1 cellular context compared by ENCODE assay signal in the genomic region with DNA sequence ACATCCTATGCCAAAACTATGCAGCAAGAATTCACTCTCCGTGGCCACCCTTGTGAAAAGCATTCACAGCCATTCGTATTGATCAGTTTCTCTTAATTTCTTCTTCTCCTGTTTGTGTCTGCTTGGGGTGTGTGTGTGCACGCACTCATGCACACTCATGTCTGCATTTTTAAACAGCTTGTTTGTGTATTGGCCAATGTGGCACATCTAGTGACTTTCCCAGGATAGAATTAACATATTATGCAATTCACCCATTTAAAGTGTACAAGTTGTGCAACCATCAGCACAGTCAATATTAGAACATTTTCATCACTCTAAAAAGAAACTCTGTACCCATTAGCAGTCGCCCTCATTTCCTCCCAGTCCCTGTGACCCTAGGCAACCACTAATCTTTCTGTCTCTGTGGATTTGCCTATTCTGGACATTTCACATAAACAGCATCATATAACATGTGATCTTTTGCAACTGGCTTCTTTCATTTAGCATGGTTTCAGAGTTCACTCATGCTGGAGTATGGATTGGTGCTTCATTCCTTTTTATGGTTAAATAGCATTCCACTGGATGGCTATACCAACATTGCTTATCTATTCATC.
TF ChIP-seq lines count a peak whose summit lies in the region.

No MANE protein-coding gene starts in this region.

TF ChIP-seq in HepG2, 621 proteins besides CTCF, POLR2A, EP300 and RAD21 (continued from another document and continues in another):
- TF ChIP-seq PBX3 (CRISPR knock-in tag; IDR thresholded peaks at IDR 0.05; ENCODE audit: borderline replicate concordance), result no peak
- TF ChIP-seq ZSCAN9 (CRISPR knock-in tag; IDR thresholded peaks at IDR 0.05; ENCODE audit: borderline replicate concordance), result no peak
- no peak for TF ChIP-seq ARNT2 (CRISPR knock-in tag; IDR thresholded peaks at IDR 0.05; ENCODE audit: low read depth)
- no peak for TF ChIP-seq BHLHE40 (IDR thresholded peaks at IDR 0.05; ENCODE audit: low read length)
- TF ChIP-seq, protein P1, sequence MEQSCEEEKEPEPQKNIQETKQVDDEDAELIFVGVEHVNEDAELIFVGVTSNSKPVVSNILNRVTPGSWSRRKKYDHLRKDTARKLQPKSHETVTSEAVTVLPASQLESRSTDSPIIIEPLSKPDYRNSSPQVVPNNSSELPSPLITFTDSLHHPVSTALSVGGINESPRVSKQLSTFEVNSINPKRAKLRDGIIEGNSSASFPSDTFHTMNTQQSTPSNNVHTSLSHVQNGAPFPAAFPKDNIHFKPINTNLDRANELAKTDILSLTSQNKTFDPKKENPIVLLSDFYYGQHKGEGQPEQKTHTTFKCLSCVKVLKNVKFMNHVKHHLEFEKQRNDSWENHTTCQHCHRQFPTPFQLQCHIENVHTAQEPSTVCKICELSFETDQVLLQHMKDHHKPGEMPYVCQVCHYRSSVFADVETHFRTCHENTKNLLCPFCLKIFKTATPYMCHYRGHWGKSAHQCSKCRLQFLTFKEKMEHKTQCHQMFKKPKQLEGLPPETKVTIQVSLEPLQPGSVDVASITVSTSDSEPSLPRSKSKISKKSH (CRISPR knock-in tag; IDR thresholded peaks at IDR 0.05; ENCODE audit: borderline replicate concordance), result no peak
- TF ChIP-seq NR2F2 (IDR thresholded peaks at IDR 0.05; ENCODE audit: borderline replicate concordance, low read depth), result peak; percentile 70; the same call in 1 of the 2 replicates
- TF ChIP-seq ZNF598 (CRISPR knock-in tag; IDR thresholded peaks at IDR 0.05; ENCODE audit: borderline replicate concordance), result no peak
- TF ChIP-seq CCDC6 (CRISPR knock-in tag; IDR thresholded peaks at IDR 0.05), result no peak
- TF ChIP-seq HMG20B (CRISPR knock-in tag; conservative IDR thresholded peaks at IDR 0.05), result 0 out of 2 replicates have a peak, but pooled peaks have one; percentile 45
- TF ChIP-seq, protein P2, sequence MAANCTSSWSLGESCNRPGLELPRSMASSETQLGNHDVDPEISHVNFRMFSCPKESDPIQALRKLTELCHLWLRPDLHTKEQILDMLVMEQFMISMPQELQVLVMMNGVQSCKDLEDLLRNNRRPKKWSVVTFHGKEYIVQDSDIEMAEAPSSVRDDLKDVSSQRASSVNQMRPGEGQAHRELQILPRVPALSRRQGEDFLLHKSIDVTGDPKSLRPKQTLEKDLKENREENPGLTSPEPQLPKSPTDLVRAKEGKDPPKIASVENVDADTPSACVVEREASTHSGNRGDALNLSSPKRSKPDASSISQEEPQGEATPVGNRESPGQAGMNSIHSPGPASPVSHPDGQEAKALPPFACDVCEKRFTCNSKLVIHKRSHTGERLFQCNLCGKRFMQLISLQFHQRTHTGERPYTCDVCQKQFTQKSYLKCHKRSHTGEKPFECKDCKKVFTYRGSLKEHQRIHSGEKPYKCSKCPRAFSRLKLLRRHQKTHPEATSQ (CRISPR knock-in tag; IDR thresholded peaks at IDR 0.05; ENCODE audit: borderline replicate concordance), result no peak
- peak; percentile 82 for TF ChIP-seq RXRB (CRISPR knock-in tag; IDR thresholded peaks at IDR 0.05; ENCODE audit: borderline replicate concordance)
- TF ChIP-seq BRCA1 (CRISPR knock-in tag; IDR thresholded peaks at IDR 0.05), result no peak
- no peak for TF ChIP-seq U2AF2 (IDR thresholded peaks at IDR 0.05; ENCODE audit: low read depth, low read length)
- peak; percentile 73 for TF ChIP-seq SKI (IDR thresholded peaks at IDR 0.05; ENCODE audit: partially characterized antibody)
- TF ChIP-seq ATM (IDR thresholded peaks at IDR 0.05; ENCODE audit: borderline replicate concordance), result no peak
- TF ChIP-seq RBM39 (IDR thresholded peaks at IDR 0.05; ENCODE audit: low read depth, low read length, poor library complexity, severe bottlenecking), result no peak
- TF ChIP-seq NR2F1 (CRISPR knock-in tag; IDR thresholded peaks at IDR 0.05), result no peak
- TF ChIP-seq SOX13 (IDR thresholded peaks at IDR 0.05), result peak; percentile 36; the same call in 1 of the 2 replicates
- peak in 1 of 2 experiments; percentile 80; a peak in 2 of 4 replicates for TF ChIP-seq SOX13 (CRISPR knock-in tag; conservative IDR thresholded peaks at IDR 0.05 in 1 of 2, IDR thresholded peaks at IDR 0.05 in 1 of 2)
- TF ChIP-seq SAP130 (CRISPR knock-in tag; IDR thresholded peaks at IDR 0.05; ENCODE audit: low read depth), result peak; percentile 77
- TF ChIP-seq ZNF205 (CRISPR knock-in tag; IDR thresholded peaks at IDR 0.05), result 0 out of 2 replicates have a peak, but pooled peaks have one; percentile 25
- no peak for TF ChIP-seq PRMT3 (CRISPR knock-in tag; IDR thresholded peaks at IDR 0.05; ENCODE audit: borderline replicate concordance, low read depth)
- no peak for TF ChIP-seq IKZF4 (CRISPR knock-in tag; IDR thresholded peaks at IDR 0.05; ENCODE audit: borderline replicate concordance, low read depth, not compliant biosample characterization)
- TF ChIP-seq, protein P3, sequence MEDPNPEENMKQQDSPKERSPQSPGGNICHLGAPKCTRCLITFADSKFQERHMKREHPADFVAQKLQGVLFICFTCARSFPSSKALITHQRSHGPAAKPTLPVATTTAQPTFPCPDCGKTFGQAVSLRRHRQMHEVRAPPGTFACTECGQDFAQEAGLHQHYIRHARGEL (CRISPR knock-in tag; IDR thresholded peaks at IDR 0.05), result no peak
- no peak for TF ChIP-seq ZNF691 (CRISPR knock-in tag; IDR thresholded peaks at IDR 0.05; ENCODE audit: borderline replicate concordance, low read depth)
- no peak for TF ChIP-seq SPEN (CRISPR knock-in tag; IDR thresholded peaks at IDR 0.05; ENCODE audit: low read depth)
- no peak for TF ChIP-seq ZNF615 (CRISPR knock-in tag; IDR thresholded peaks at IDR 0.05; ENCODE audit: borderline replicate concordance)
- TF ChIP-seq NFE2L1 (CRISPR knock-in tag; IDR thresholded peaks at IDR 0.05; ENCODE audit: borderline replicate concordance), result no peak
- TF ChIP-seq, protein P4, sequence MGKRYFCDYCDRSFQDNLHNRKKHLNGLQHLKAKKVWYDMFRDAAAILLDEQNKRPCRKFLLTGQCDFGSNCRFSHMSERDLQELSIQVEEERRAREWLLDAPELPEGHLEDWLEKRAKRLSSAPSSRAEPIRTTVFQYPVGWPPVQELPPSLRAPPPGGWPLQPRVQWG (CRISPR knock-in tag; IDR thresholded peaks at IDR 0.05; ENCODE audit: borderline replicate concordance, low read depth), result no peak
- no peak for TF ChIP-seq ZNF790 (CRISPR knock-in tag; IDR thresholded peaks at IDR 0.05; ENCODE audit: borderline replicate concordance)
- TF ChIP-seq MYPOP (CRISPR knock-in tag; IDR thresholded peaks at IDR 0.05), result peak; percentile 52; the same call in 1 of the 2 replicates
- TF ChIP-seq SMAD1 (CRISPR knock-in tag; IDR thresholded peaks at IDR 0.05; ENCODE audit: borderline replicate concordance, low read depth), result no peak
- no peak for TF ChIP-seq NFAT5 (CRISPR knock-in tag; IDR thresholded peaks at IDR 0.05)
- no peak for TF ChIP-seq ZNF549 (CRISPR knock-in tag; IDR thresholded peaks at IDR 0.05)
- 0 out of 2 replicates have a peak, but pooled peaks have one; percentile 51 for TF ChIP-seq KLF11 (CRISPR knock-in tag; IDR thresholded peaks at IDR 0.05)
- no peak; the same call in 1 of the 2 replicates for TF ChIP-seq ZNF740 (CRISPR knock-in tag; IDR thresholded peaks at IDR 0.05)
- no peak for TF ChIP-seq HNRNPUL1 (IDR thresholded peaks at IDR 0.05; ENCODE audit: low read depth, low read length)
- no peak for TF ChIP-seq ZNF225 (CRISPR knock-in tag; IDR thresholded peaks at IDR 0.05)
- no peak for TF ChIP-seq CBFB (CRISPR knock-in tag; IDR thresholded peaks at IDR 0.05)
- peak; percentile 93 for TF ChIP-seq ISL2 (CRISPR knock-in tag; IDR thresholded peaks at IDR 0.05)
- no peak for TF ChIP-seq GLMP (CRISPR knock-in tag; IDR thresholded peaks at IDR 0.05; ENCODE audit: borderline replicate concordance)
- peak; percentile 86 for TF ChIP-seq ZNF12 (CRISPR knock-in tag; IDR thresholded peaks at IDR 0.05)
- no peak for TF ChIP-seq ESRRA (CRISPR knock-in tag; IDR thresholded peaks at IDR 0.05; ENCODE audit: low read depth)
- peak; percentile 27; the same call in 1 of the 2 replicates for TF ChIP-seq ZNF775 (CRISPR knock-in tag; IDR thresholded peaks at IDR 0.05; ENCODE audit: borderline replicate concordance)
- 0 out of 2 replicates have a peak, but pooled peaks have one; percentile 36 for TF ChIP-seq LCORL (IDR thresholded peaks at IDR 0.05)
- TF ChIP-seq LCORL (CRISPR knock-in tag; IDR thresholded peaks at IDR 0.05), result peak; percentile 88; the same call in 1 of the 2 replicates
- TF ChIP-seq PHF21A (CRISPR knock-in tag; IDR thresholded peaks at IDR 0.05), result peak; percentile 80
- TF ChIP-seq TIGD3 (CRISPR knock-in tag; IDR thresholded peaks at IDR 0.05; ENCODE audit: borderline replicate concordance), result no peak
